In genomic region chr17:77449908-77450741, GRCh38 we compare ENCODE assay signal across 1 cellular context.
A peak's percentile ranks its signal among the peaks of the same experiment; 100 is the strongest.
TF ChIP-seq lines count a peak whose summit lies in the region.

No MANE protein-coding gene starts in this region.

TF ChIP-seq in HepG2, 621 proteins besides CTCF, POLR2A, EP300 and RAD21 (continued from another document and continues in another):
- no peak for TF ChIP-seq ZHX2 (IDR thresholded peaks at IDR 0.05; ENCODE audit: low read depth)
- no peak for TF ChIP-seq ZHX2 (CRISPR knock-in tag; IDR thresholded peaks at IDR 0.05; ENCODE audit: borderline replicate concordance)
- TF ChIP-seq BCL3 (CRISPR knock-in tag; IDR thresholded peaks at IDR 0.05), result 0 out of 2 replicates have a peak, but pooled peaks have one; percentile 57
- peak; percentile 9; the same call in 1 of the 2 replicates for TF ChIP-seq CCDC6 (CRISPR knock-in tag; IDR thresholded peaks at IDR 0.05)
- peak; percentile 10; the same call in 1 of the 2 replicates for TF ChIP-seq ZNF609 (CRISPR knock-in tag; IDR thresholded peaks at IDR 0.05; ENCODE audit: borderline replicate concordance)
- TF ChIP-seq FUBP1 (CRISPR knock-in tag; IDR thresholded peaks at IDR 0.05; ENCODE audit: borderline replicate concordance), result no peak
- no peak for TF ChIP-seq ZBTB34 (CRISPR knock-in tag; IDR thresholded peaks at IDR 0.05)
- TF ChIP-seq THAP11 (CRISPR knock-in tag; IDR thresholded peaks at IDR 0.05), result peak; percentile 44; the same call in 1 of the 2 replicates
- TF ChIP-seq TMF1 (CRISPR knock-in tag; IDR thresholded peaks at IDR 0.05; ENCODE audit: low read depth), result 0 out of 2 replicates have a peak, but pooled peaks have one; percentile 60
- no peak; the same call in 1 of the 2 replicates for TF ChIP-seq MTERF4 (CRISPR knock-in tag; IDR thresholded peaks at IDR 0.05)
- no peak for TF ChIP-seq ZNF407 (CRISPR knock-in tag; IDR thresholded peaks at IDR 0.05; ENCODE audit: not compliant biosample characterization)
- TF ChIP-seq NR2F6 (IDR thresholded peaks at IDR 0.05), result peak; percentile 89
- TF ChIP-seq NR2F6 (CRISPR knock-in tag; IDR thresholded peaks at IDR 0.05), result peak; percentile 90
- TF ChIP-seq ZNF644 (CRISPR knock-in tag; IDR thresholded peaks at IDR 0.05; ENCODE audit: low read depth), result 0 out of 2 replicates have a peak, but pooled peaks have one; percentile 18
- TF ChIP-seq HOXA5 (CRISPR knock-in tag; IDR thresholded peaks at IDR 0.05), result 0 out of 2 replicates have a peak, but pooled peaks have one; percentile 36
- peak; percentile 52; the same call in 1 of the 2 replicates for TF ChIP-seq ZNF776 (CRISPR knock-in tag; IDR thresholded peaks at IDR 0.05)
- peak; percentile 89 for TF ChIP-seq FOSL1 (CRISPR knock-in tag; IDR thresholded peaks at IDR 0.05; ENCODE audit: borderline replicate concordance)
- TF ChIP-seq PHF21A (CRISPR knock-in tag; IDR thresholded peaks at IDR 0.05), result peak; percentile 84
- peak; percentile 82 for TF ChIP-seq PCBP1 (IDR thresholded peaks at IDR 0.05; ENCODE audit: borderline replicate concordance, low read depth, low read length)
